ENCODE assay signal across 9 cellular contexts in the genomic region with DNA sequence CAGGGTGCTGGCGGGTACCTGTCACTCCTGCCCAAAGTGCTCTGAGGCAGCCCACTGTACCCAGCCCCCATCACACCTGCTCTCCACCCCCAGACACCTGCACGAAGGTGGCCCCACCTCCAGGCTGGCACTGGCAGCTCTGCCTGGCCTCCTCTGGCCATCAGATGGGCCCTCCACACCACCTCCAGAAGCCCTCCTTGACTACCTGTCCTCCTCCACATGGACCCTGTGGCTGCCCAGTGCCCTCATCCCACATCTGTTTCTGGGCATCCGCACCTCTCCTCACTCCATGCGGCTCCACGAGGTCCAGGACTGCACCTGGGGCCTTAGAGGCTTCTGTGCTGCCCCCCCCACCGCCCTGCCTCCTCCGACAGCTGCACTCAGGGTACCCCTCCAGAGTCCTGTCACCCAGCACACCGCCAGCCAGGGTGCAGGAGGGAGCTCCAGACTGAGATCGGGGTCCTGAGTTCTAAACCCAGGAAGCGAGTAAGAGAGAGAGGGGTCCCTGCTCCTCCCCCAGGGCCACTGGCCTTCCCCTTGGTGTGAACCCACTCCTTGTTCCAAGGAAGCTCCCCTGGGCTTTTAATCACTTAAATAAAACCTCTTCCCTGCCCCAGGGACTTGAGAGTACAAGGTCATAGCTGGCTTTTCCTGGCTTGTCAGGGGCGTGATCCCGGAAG. TPM values are rescaled to one million over a fixed set of nuclear protein-coding genes. Genes with fewer than 3 reads are reported as not detected.
A peak's percentile ranks its signal among the peaks of the same experiment; 100 is the strongest.
DNase-seq lines count a peak whose midpoint lies in the region; ATAC-seq and TF ChIP-seq lines count a peak whose summit lies in the region.
"Had no signal": no experiment of that assay in that cellular context is flagged by ENCODE, and none has a peak within 500 bp of the region (broad histone marks: within the 10 kb centered on the region; RNA-seq: fewer than 3 reads in every experiment).

No MANE protein-coding gene starts in this region.

- POLR2A ChIA-PET in activated CD4-positive, alpha-beta T cell treated with anti-CD3 and anti-CD28 coated beads, Interleukin-2, amount 10 ng/mL, durations not matched to agents 7 days and 5 days (lab: Charles Lee): no interaction called here

- H3K79me2 ChIP-seq in Karpas-422 (ENCODE audit: low read length): peaks cover 9% of the 10 kb centered on the region

- H3K9ac ChIP-seq in mucosa of stomach (ENCODE audit: low read length): peak overlapping the region; percentile 94
- no peak overlapping the region; the same call in 1 of the 2 replicates for H3K9ac ChIP-seq in Karpas-422 (ENCODE audit: low read length)

- H3K4me3 ChIP-seq in dorsolateral prefrontal cortex: peak overlapping the region in 58 of 59 donors; percentile 67 to 100 (median 100)
- peak overlapping the region; percentile 79 for H3K4me3 ChIP-seq in mucosa of stomach (ENCODE audit: low read length)
- H3K4me3 ChIP-seq in Karpas-422 (ENCODE audit: low read length): no peak overlapping the region

- H3K36me3 Mint-ChIP-seq in activated CD4-positive, alpha-beta T cell treated with anti-CD3 and anti-CD28 coated beads, Interleukin-2, amount 10 ng/mL, durations not matched to agents 7 days and 5 days (ENCODE audit: low read depth): peaks cover 17% of the 10 kb centered on the region
- no peaks in the 10 kb centered on the region for H3K36me3 Mint-ChIP-seq in type B pancreatic cell

- no peaks in the 10 kb centered on the region for H4K20me1 ChIP-seq in Karpas-422 (ENCODE audit: insufficient read depth, low read depth, low read length)

- H3K36me3 ChIP-seq in mucosa of stomach (ENCODE audit: control insufficient read depth, insufficient read depth, low read length) (peaks cover 22% of the 10 kb centered on the region), Karpas-422 (ENCODE audit: insufficient read depth, low read length) (no peaks in the 10 kb centered on the region)

- H3K27me3 Mint-ChIP-seq in activated CD4-positive, alpha-beta T cell treated with anti-CD3 and anti-CD28 coated beads, Interleukin-2, amount 10 ng/mL, durations not matched to agents 7 days and 5 days: no peaks in the 10 kb centered on the region
- H3K27me3 Mint-ChIP-seq in type B pancreatic cell: no peaks in the 10 kb centered on the region

- no peak for TF ChIP-seq CTCF in dorsolateral prefrontal cortex (IDR thresholded peaks at IDR 0.05 in 54 of 56, conservative IDR thresholded peaks at IDR 0.05 in 2 of 56; ENCODE audit: low read depth in 1 of 56, partially characterized antibody in 56 of 56)
- no peak for TF ChIP-seq CTCF in type B pancreatic cell (conservative IDR thresholded peaks at IDR 0.05)

- H3K27ac ChIP-seq in dorsolateral prefrontal cortex (peak overlapping the region in 58 of 59 donors; percentile 82 to 99 (median 98)), Karpas-422 (ENCODE audit: low read length) (no peak overlapping the region)

- no peak for DNase-seq in activated CD4-positive, alpha-beta T cell treated with anti-CD3 and anti-CD28 coated beads, Interleukin-2, amount 10 ng/mL, durations not matched to agents 7 days and 5 days
- DNase-seq in activated CD4-positive, alpha-beta T cell treated with anti-CD3 and anti-CD28 coated beads for 4 hours: no peak
- no peak for DNase-seq in dorsolateral prefrontal cortex
- DNase-seq in type B pancreatic cell (ENCODE audit: extremely low spot score, unreplicated experiment): no peak
- DNase-seq in Karpas-422: no peak
- no peak for DNase-seq in HuH-7 (ENCODE audit: low spot score)
- DNase-seq: activated CD4-positive, CD25-positive, alpha-beta regulatory T cell treated with anti-CD3 and anti-CD28 coated beads, Interleukin-2, amount 50 U/mL, for 72 hours had no signal

- H3K27me3 ChIP-seq in dorsolateral prefrontal cortex (no peaks in the 10 kb centered on the region), mucosa of stomach (ENCODE audit: control insufficient read depth, insufficient read depth, low read length) (no peaks in the 10 kb centered on the region), Karpas-422 (ENCODE audit: low read length) (no peaks in the 10 kb centered on the region)

- H3K4me1 Mint-ChIP-seq in activated CD4-positive, alpha-beta T cell treated with anti-CD3 and anti-CD28 coated beads, Interleukin-2, amount 10 ng/mL, durations not matched to agents 7 days and 5 days: peaks cover 48% of the 10 kb centered on the region
- H3K4me1 Mint-ChIP-seq in type B pancreatic cell (ENCODE audit: unreplicated experiment): peaks cover 4% of the 10 kb centered on the region

- peak overlapping the region; percentile 37 for H3K27ac Mint-ChIP-seq in activated CD4-positive, alpha-beta T cell treated with anti-CD3 and anti-CD28 coated beads, Interleukin-2, amount 10 ng/mL, durations not matched to agents 7 days and 5 days
- H3K27ac Mint-ChIP-seq in type B pancreatic cell: peak overlapping the region; percentile 79

- no peaks in the 10 kb centered on the region for H3K9me2 ChIP-seq in Karpas-422 (replicated peaks; ENCODE audit: insufficient read depth, low read length)

- H3K9me3 ChIP-seq in mucosa of stomach (ENCODE audit: control insufficient read depth, low read length) (no peaks in the 10 kb centered on the region), Karpas-422 (ENCODE audit: low read length) (no peaks in the 10 kb centered on the region)

- ATAC-seq in HG03045 (IDR thresholded peaks at IDR 0.05; ENCODE audit: unreplicated experiment): no peak

- intact Hi-C loops in dorsolateral prefrontal cortex (cut with DNase I): loop anchor here (10.0 kb wide), 2 partner anchors 67 to 393 kb away; a partner anchor contains a TSS

- no peaks in the 10 kb centered on the region for H3K9me3 Mint-ChIP-seq in activated CD4-positive, alpha-beta T cell treated with anti-CD3 and anti-CD28 coated beads, Interleukin-2, amount 10 ng/mL, durations not matched to agents 7 days and 5 days
- no peaks in the 10 kb centered on the region for H3K9me3 Mint-ChIP-seq in type B pancreatic cell

- peaks cover 54% of the 10 kb centered on the region for H3K4me1 ChIP-seq in mucosa of stomach (ENCODE audit: control insufficient read depth, insufficient read depth, low read length)
- H3K4me1 ChIP-seq in Karpas-422 (ENCODE audit: low read length): peaks cover 16% of the 10 kb centered on the region

- H3K4me2 ChIP-seq in Karpas-422 (ENCODE audit: low read depth, low read length, poor library complexity, severe bottlenecking): no peak overlapping the region

- CTCF ChIA-PET in activated CD4-positive, alpha-beta T cell treated with anti-CD3 and anti-CD28 coated beads, Interleukin-2, amount 10 ng/mL, durations not matched to agents 7 days and 5 days (lab: Charles Lee): interaction anchor here (0.7 to 1.0 kb wide), 2 partner anchors 10 to 68 kb away, joined by 4 read pairs; no protein-coding TSS in a partner anchor

- H3K4me3 Mint-ChIP-seq in activated CD4-positive, alpha-beta T cell treated with anti-CD3 and anti-CD28 coated beads, Interleukin-2, amount 10 ng/mL, durations not matched to agents 7 days and 5 days: peak overlapping the region; percentile 59
- H3K4me3 Mint-ChIP-seq in type B pancreatic cell: peak overlapping the region; percentile 84

- no peak overlapping the region for H2AFZ ChIP-seq in Karpas-422 (ENCODE audit: low read length)

RNA-seq across cellular contexts. Expression of a gene that starts 1.7 kb away (rescaled TPM):
- total RNA-seq in activated CD4-positive, alpha-beta T cell treated with anti-CD3 and anti-CD28 coated beads, Interleukin-2, amount 10 ng/mL, durations not matched to agents 7 days and 5 days: 100 to 1,000 TPM; 140 to 154 TPM
- 100 to 1,000 TPM; 284 to 532 (median 387) TPM for total RNA-seq in dorsolateral prefrontal cortex
- 318 and 557 TPM in 2 replicates for total RNA-seq in type B pancreatic cell (ENCODE audit: low replicate concordance)
- total RNA-seq in Karpas-422 (2014; rRNA removed; shearing (Covaris generic); ENCODE audit: low replicate concordance): 26.1 and 52.8 TPM in 2 replicates

RNA-seq across cellular contexts. Expression of a gene that starts 11.6 kb away (rescaled TPM):
- total RNA-seq in activated CD4-positive, alpha-beta T cell treated with anti-CD3 and anti-CD28 coated beads, Interleukin-2, amount 10 ng/mL, durations not matched to agents 7 days and 5 days: 1 to 10 TPM in 1 of 2 experiments, under 1 TPM in 1; 0.96 to 1.3 TPM
- total RNA-seq in dorsolateral prefrontal cortex (10 to 100 TPM in 74 of 120 experiments, 1 to 10 TPM in 46; 6.0 to 26.6 (median 11.4) TPM), type B pancreatic cell (ENCODE audit: low replicate concordance) (3.4 and 7.4 TPM in 2 replicates)
- not detected in 2 replicates for total RNA-seq in Karpas-422 (2014; rRNA removed; shearing (Covaris generic); ENCODE audit: low replicate concordance)
